16 cellular contexts compared by ENCODE assay signal in the genomic region with DNA sequence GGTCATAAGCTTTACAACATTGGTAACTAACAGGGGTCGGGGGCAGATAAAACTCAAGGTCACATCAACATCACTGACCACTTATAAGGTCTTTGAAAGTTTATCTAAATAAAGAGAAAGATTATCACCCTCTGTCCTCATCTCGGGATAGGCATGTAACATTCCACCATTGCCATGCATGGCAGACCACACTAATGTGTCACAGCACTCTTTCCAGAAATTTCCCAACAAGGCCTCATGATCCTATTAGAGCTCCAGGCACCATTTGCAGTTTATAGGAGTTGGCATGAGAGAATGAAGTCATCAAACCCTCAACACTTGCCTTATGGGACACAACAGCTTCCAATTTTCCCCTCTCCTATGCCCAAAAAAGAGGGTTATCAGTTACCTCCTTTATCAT. TPM values are rescaled to one million over a fixed set of nuclear protein-coding genes. Genes with fewer than 3 reads are reported as not detected.
A peak's percentile ranks its signal among the peaks of the same experiment; 100 is the strongest.
DNase-seq lines count a peak whose midpoint lies in the region; ATAC-seq and TF ChIP-seq lines count a peak whose summit lies in the region.
"Had no signal": no experiment of that assay in that cellular context is flagged by ENCODE, and none has a peak within 500 bp of the region (broad histone marks: within the 10 kb centered on the region; RNA-seq: fewer than 3 reads in every experiment).

No MANE protein-coding gene starts in this region.

- 35 to 50% (median 43%) methylated on average over 2 of the region's 2 CpGs for WGBS in heart left ventricle, 4 donors

- DNase-seq in heart left ventricle = no peak
- no peak for DNase-seq in cardiac septum (ENCODE audit: low spot score)
- peak; percentile 21 for DNase-seq in LHCN-M2 (ENCODE audit: low read depth)
- peak; percentile 50 for DNase-seq in myocyte (ENCODE audit: low read depth)
- no peak for DNase-seq in NCI-H2227 treated with DMSO at 0.1 percent for 48 hours (lab: John Stamatoyannopoulos, UW)
- DNase-seq: 8988T; AML-193; Caco-2; CD8-positive, alpha-beta memory T cell; DND-41; GF-D8; HCEC 1CT; HFFc6 had no signal

- no peak for TF ChIP-seq POLR2A in heart left ventricle (IDR thresholded peaks at IDR 0.05)

- TF ChIP-seq CTCF in heart left ventricle (IDR thresholded peaks at IDR 0.05) = no peak

- no peak overlapping the region for H3K4me3 ChIP-seq in heart left ventricle
- H3K4me3 ChIP-seq in skeletal muscle tissue (ENCODE audit: low read length in 3 of 3) = peak overlapping the region in 2 of 3 donors; percentile 10 to 11
- H3K4me3 ChIP-seq: BLaER1 had no signal

- H3K9ac ChIP-seq in skeletal muscle tissue (ENCODE audit: low read depth in 1 of 3, low read length in 3 of 3) = peak overlapping the region in 1 of 3 donors; percentile 52
- H3K9ac ChIP-seq: BLaER1 had no signal

- intact Hi-C loops in heart left ventricle (cut with DNase I) (loop anchor here in 1 of 10 donors (10.0 kb wide), 1 partner anchor 707 kb away; no protein-coding TSS in a partner anchor), cardiac septum (cut with DNase I) (loop anchor here (10.0 kb wide), 1 partner anchor 697 kb away; no protein-coding TSS in a partner anchor)

- H3K4me1 ChIP-seq in heart left ventricle (peaks cover 0 to 84% (median 16%) of the 10 kb centered on the region in 12 donors), skeletal muscle tissue (ENCODE audit: control insufficient read depth in 3 of 3, insufficient read depth in 3 of 3, low read length in 3 of 3) (peaks cover 45 to 69% (median 64%) of the 10 kb centered on the region in 3 donors)
- H3K4me1 ChIP-seq: BLaER1 had no signal

- ATAC-seq in heart left ventricle (no peak), HG02623 (IDR thresholded peaks at IDR 0.05; ENCODE audit: unreplicated experiment) (no peak)

- H3K9me3 ChIP-seq in heart left ventricle = peaks cover 0 to 20% (median 2%) of the 10 kb centered on the region in 12 donors
- no peaks in the 10 kb centered on the region for H3K9me3 ChIP-seq in skeletal muscle tissue (ENCODE audit: control insufficient read depth in 3 of 3, low read length in 3 of 3)

- H3K36me3 ChIP-seq in heart left ventricle = peaks cover 0 to 6% (median 0%) of the 10 kb centered on the region in 9 donors
- no peaks in the 10 kb centered on the region for H3K36me3 ChIP-seq in skeletal muscle tissue (ENCODE audit: control insufficient read depth in 3 of 3, insufficient read depth in 3 of 3, low read length in 3 of 3)

- H3K27me3 ChIP-seq in heart left ventricle (no peaks in the 10 kb centered on the region), skeletal muscle tissue (ENCODE audit: control insufficient read depth in 3 of 3, insufficient read depth in 3 of 3, low read length in 3 of 3) (no peaks in the 10 kb centered on the region)
- H3K27me3 ChIP-seq: BLaER1 had no signal

- H3K27ac ChIP-seq in heart left ventricle (peak overlapping the region in 10 of 12 donors; percentile 33 to 68 (median 60)), skeletal muscle tissue (ENCODE audit: low read depth, low read length) (peak overlapping the region; percentile 86)
- H3K27ac ChIP-seq: BLaER1 had no signal

RNA-seq across cellular contexts. Expression of a gene that starts 31.9 kb away (rescaled TPM):
- total RNA-seq in heart left ventricle = 10 to 100 TPM; 43.7 to 97.3 (median 58.4) TPM
- 100 to 1,000 TPM in 1 of 2 donors, 10 to 100 TPM in 1; 48.9 to 171 TPM for polyA plus RNA-seq in heart left ventricle
- 49.0 TPM for total RNA-seq in cardiac septum
- total RNA-seq in LHCN-M2 (2014; rRNA removed) = 40.4 and 50.9 TPM in 2 replicates
- polyA plus RNA-seq in LHCN-M2 (2012) = 55.3 TPM
- total RNA-seq in myocyte = 49.3 and 66.8 TPM in 2 replicates
- polyA plus RNA-seq in myocyte (2012) = 96.8 TPM
- 28.2 TPM for total RNA-seq in skeletal muscle tissue

Comparison
In these comparisons a context has a peak if more than half of its experiments do, and no peak if none do; other contexts are left out.
1. DNase-seq: peak in LHCN-M2 (single experiment) and myocyte (single experiment); none in heart left ventricle (0 of 5), cardiac septum (single experiment) and NCI-H2227 treated with DMSO at 0.1 percent for 48 hours (single experiment).
2. H3K4me3 ChIP-seq: peak in skeletal muscle tissue (2 of 3); none in heart left ventricle (0 of 12).